ENCODE assay signal across 27 cellular contexts in genomic region chr11:88806410-88806809, GRCh38.
"Had no signal": no experiment of that assay in that cellular context is flagged by ENCODE, and none has a peak within 500 bp of the region (broad histone marks: within the 10 kb centered on the region; RNA-seq: fewer than 3 reads in every experiment).

No MANE protein-coding gene starts in this region.

- H3K79me2 ChIP-seq: parathyroid adenoma had no signal

- H3K36me3 ChIP-seq: esophagus squamous epithelium, heart right ventricle, left lung, neural progenitor cell, right lobe of liver, suprapubic skin had no signal

- H3K9ac ChIP-seq: neural progenitor cell, parathyroid adenoma had no signal

- FAIRE-seq: endometrium, islet of Langerhans, small intestine, urothelium cell line had no signal

- H3K4me1 ChIP-seq: esophagus squamous epithelium, heart right ventricle, left lung, neural progenitor cell, parathyroid adenoma, suprapubic skin had no signal

- H2AFZ ChIP-seq: neural progenitor cell, parathyroid adenoma had no signal

- ATAC-seq: effector memory CD8-positive, alpha-beta T cell; heart right ventricle; left cardiac atrium; left lung; mucosa of descending colon; right lobe of liver; stimulated activated naive CD8-positive, alpha-beta T cell treated with anti-CD3 and anti-CD28 coated beads, Interleukin-15, amount 100 ng/mL, for 72 hours had no signal

- H3K27ac ChIP-seq: esophagus squamous epithelium, heart right ventricle, left lung, neural progenitor cell, parathyroid adenoma, right lobe of liver, suprapubic skin had no signal

- H3K9me3 ChIP-seq: esophagus squamous epithelium, heart right ventricle, mucosa of descending colon, right lobe of liver, suprapubic skin had no signal

- DNase-seq: cortex of kidney; effector memory CD8-positive, alpha-beta T cell; erythroblast; esophagus squamous epithelium; foreskin melanocyte; glutamatergic neuron; heart right ventricle; hippocampal formation; left cardiac atrium; left lung; mesenchymal stem cell; mucosa of descending colon; naive B cell; right lobe of liver; small intestine; stimulated activated CD4-positive, alpha-beta T cell treated with anti-CD3 and anti-CD28 coated beads, Interleukin-1b, Interleukin-23, amount 100 ng/mL, for 48 hours; stimulated activated CD4-positive, alpha-beta T cell treated with anti-CD3 and anti-CD28 coated beads, Interleukin-4, amount 100 ng/mL, for 1 hour; stimulated activated CD8-positive, alpha-beta memory T cell treated with anti-CD3 and anti-CD28 coated beads, Interleukin-4, amount 100 ng/mL, for 48 hours; stimulated activated naive CD4-positive, alpha-beta T cell; stimulated activated naive CD8-positive, alpha-beta T cell treated with anti-CD3 and anti-CD28 coated beads, Interleukin-15, amount 100 ng/mL, for 72 hours; trophoblast cell had no signal

- H3K27me3 ChIP-seq: esophagus squamous epithelium, heart right ventricle, left lung, neural progenitor cell, right lobe of liver, suprapubic skin had no signal

- H3K4me2 ChIP-seq: neural progenitor cell had no signal

- H3K4me3 ChIP-seq: esophagus squamous epithelium, heart right ventricle, left lung, mucosa of descending colon, neural progenitor cell, right lobe of liver, suprapubic skin had no signal
